Comparison of ENCODE assay signal across 1 cellular context in genomic region chr16:78297066-78297666, GRCh38.
TF ChIP-seq lines count a peak whose summit lies in the region.

No MANE protein-coding gene starts in this region.

TF ChIP-seq in HepG2, 621 proteins besides CTCF, POLR2A, EP300 and RAD21 (continued from another document and continues in another):
- TF ChIP-seq TRAFD1 (CRISPR knock-in tag; IDR thresholded peaks at IDR 0.05; ENCODE audit: borderline replicate concordance) (0 out of 2 replicates have a peak, but pooled peaks have one; percentile 44), HIVEP1 (CRISPR knock-in tag; IDR thresholded peaks at IDR 0.05) (no peak), EHMT2 (IDR thresholded peaks at IDR 0.05; ENCODE audit: borderline replicate concordance, low read depth, low read length) (peak; percentile 100), FOXK2 (IDR thresholded peaks at IDR 0.05) (peak; percentile 72), ZNF564 (CRISPR knock-in tag; IDR thresholded peaks at IDR 0.05) (peak; percentile 73; the same call in 1 of the 2 replicates), ARID2 (CRISPR knock-in tag; IDR thresholded peaks at IDR 0.05; ENCODE audit: borderline replicate concordance) (no peak), TAF15 (IDR thresholded peaks at IDR 0.05; ENCODE audit: low read depth, low read length, poor library complexity, severe bottlenecking) (no peak), SSRP1 (CRISPR knock-in tag; IDR thresholded peaks at IDR 0.05) (peak; percentile 89), ZNF772 (CRISPR knock-in tag; IDR thresholded peaks at IDR 0.05) (peak; percentile 99), ZNF556 (CRISPR knock-in tag; IDR thresholded peaks at IDR 0.05; ENCODE audit: borderline replicate concordance) (peak; percentile 96; the same call in 1 of the 2 replicates), GZF1 (CRISPR knock-in tag; IDR thresholded peaks at IDR 0.05) (peak; percentile 85; the same call in 1 of the 2 replicates), FIP1L1 (IDR thresholded peaks at IDR 0.05; ENCODE audit: borderline replicate concordance, insufficient read depth, low read depth, low read length) (no peak), IKZF4 (CRISPR knock-in tag; IDR thresholded peaks at IDR 0.05; ENCODE audit: borderline replicate concordance, low read depth, not compliant biosample characterization) (no peak), CREM (IDR thresholded peaks at IDR 0.05) (peak; percentile 94), CREM (CRISPR knock-in tag; IDR thresholded peaks at IDR 0.05) (no peak), AKNA (CRISPR knock-in tag; IDR thresholded peaks at IDR 0.05; ENCODE audit: borderline replicate concordance) (no peak), BATF2 (CRISPR knock-in tag; IDR thresholded peaks at IDR 0.05) (no peak), ASH2L (IDR thresholded peaks at IDR 0.05; ENCODE audit: insufficient read length, low read depth, low read length) (peak; percentile 88), JUND (CRISPR knock-in tag; IDR thresholded peaks at IDR 0.05) (peak; percentile 77), ZNF777 (CRISPR knock-in tag; IDR thresholded peaks at IDR 0.05) (no peak), MAFK (conservative IDR thresholded peaks at IDR 0.05 in 1 of 2, IDR thresholded peaks at IDR 0.05 in 1 of 2; ENCODE audit: low read length in 2 of 2) (peak in 1 of 2 experiments; percentile 43; a peak in 1 of 4 replicates), ZBED4 (CRISPR knock-in tag; IDR thresholded peaks at IDR 0.05; ENCODE audit: borderline replicate concordance) (peak; percentile 90; the same call in 1 of the 2 replicates), ZNF749 (CRISPR knock-in tag; IDR thresholded peaks at IDR 0.05; ENCODE audit: borderline replicate concordance) (no peak; the same call in 1 of the 2 replicates), ZNF414 (CRISPR knock-in tag; IDR thresholded peaks at IDR 0.05) (peak; percentile 98), ZNF619 (CRISPR knock-in tag; IDR thresholded peaks at IDR 0.05) (0 out of 2 replicates have a peak, but pooled peaks have one; percentile 76), JUN (CRISPR knock-in tag; IDR thresholded peaks at IDR 0.05) (peak; percentile 76; the same call in 1 of the 2 replicates), ZNF549 (CRISPR knock-in tag; IDR thresholded peaks at IDR 0.05) (no peak), ZNF235 (CRISPR knock-in tag; IDR thresholded peaks at IDR 0.05; ENCODE audit: borderline replicate concordance) (no peak; the same call in 1 of the 2 replicates), ZKSCAN5 (CRISPR knock-in tag; IDR thresholded peaks at IDR 0.05) (no peak), SMAD1 (CRISPR knock-in tag; IDR thresholded peaks at IDR 0.05; ENCODE audit: borderline replicate concordance, low read depth) (peak; percentile 69; the same call in 1 of the 2 replicates), ZNF18 (CRISPR knock-in tag; IDR thresholded peaks at IDR 0.05; ENCODE audit: insufficient replicate concordance) (peak; percentile 73), FOXP4 (CRISPR knock-in tag; IDR thresholded peaks at IDR 0.05) (peak; percentile 99), ZMYM3 (CRISPR knock-in tag; IDR thresholded peaks at IDR 0.05) (peak; percentile 96), ZNF224 (CRISPR knock-in tag; IDR thresholded peaks at IDR 0.05) (0 out of 2 replicates have a peak, but pooled peaks have one; percentile 68), SIN3A (IDR thresholded peaks at IDR 0.05; ENCODE audit: borderline replicate concordance, low read depth, low read length) (peak; percentile 63; the same call in 1 of the 2 replicates), RCOR2 (CRISPR knock-in tag; IDR thresholded peaks at IDR 0.05) (peak; percentile 99), NONO (IDR thresholded peaks at IDR 0.05) (no peak), NONO (CRISPR knock-in tag; conservative IDR thresholded peaks at IDR 0.05) (peak; percentile 72), FUBP1 (CRISPR knock-in tag; IDR thresholded peaks at IDR 0.05; ENCODE audit: borderline replicate concordance) (peak; percentile 79; the same call in 1 of the 2 replicates), GABPB1 (CRISPR knock-in tag; IDR thresholded peaks at IDR 0.05) (peak; percentile 48; the same call in 1 of the 2 replicates), ZNF740 (CRISPR knock-in tag; IDR thresholded peaks at IDR 0.05) (peak; percentile 70; the same call in 1 of the 2 replicates), E2F2 (CRISPR knock-in tag; IDR thresholded peaks at IDR 0.05; ENCODE audit: borderline replicate concordance) (peak; percentile 23; the same call in 1 of the 2 replicates)
